In the genomic region with DNA sequence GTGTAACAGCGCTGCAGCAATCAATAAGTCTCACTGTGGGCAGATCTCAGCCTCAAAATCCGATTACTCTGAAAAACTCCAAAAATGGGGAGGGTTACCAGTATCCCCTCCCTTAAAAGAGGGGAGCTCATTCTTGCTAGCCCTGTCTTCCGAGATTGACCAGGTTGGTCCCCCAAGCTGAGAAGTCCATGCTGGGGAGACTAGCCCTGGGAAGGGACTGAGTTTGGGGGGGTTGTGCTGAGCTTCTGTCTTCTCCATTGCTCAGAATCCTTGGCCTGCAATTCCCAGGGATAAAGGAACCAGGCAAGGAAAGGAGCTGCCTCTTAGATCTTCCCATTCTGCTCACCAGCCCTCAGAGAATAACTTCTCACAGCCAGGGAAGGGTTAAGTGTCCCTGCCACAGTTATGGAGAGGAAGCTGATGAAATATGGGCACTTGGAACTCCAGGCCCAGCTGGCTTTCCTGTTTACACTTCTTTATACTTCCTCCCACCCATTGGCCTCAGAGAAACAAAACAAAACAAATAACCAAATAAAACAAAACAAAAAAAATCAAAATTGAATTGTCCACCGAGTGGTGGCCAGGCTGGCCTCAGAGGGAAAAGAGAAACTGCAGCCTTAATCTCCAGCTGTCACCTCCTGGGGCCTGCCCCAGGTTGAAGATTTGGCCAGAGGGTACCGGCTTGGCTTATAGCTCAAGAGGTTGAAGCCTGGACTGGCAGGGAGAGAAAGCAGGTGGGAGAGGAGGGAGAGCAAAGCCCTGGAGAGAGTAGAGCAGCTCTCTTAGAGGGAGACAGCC, we compare ENCODE assay signal across 2 cellular contexts.
A peak's percentile ranks its signal among the peaks of the same experiment; 100 is the strongest.
TF ChIP-seq lines count a peak whose summit lies in the region.

No MANE protein-coding gene starts in this region.

TF ChIP-seq in A549, 52 proteins besides CTCF, POLR2A, EP300 and RAD21:
- TF ChIP-seq, protein P1, sequence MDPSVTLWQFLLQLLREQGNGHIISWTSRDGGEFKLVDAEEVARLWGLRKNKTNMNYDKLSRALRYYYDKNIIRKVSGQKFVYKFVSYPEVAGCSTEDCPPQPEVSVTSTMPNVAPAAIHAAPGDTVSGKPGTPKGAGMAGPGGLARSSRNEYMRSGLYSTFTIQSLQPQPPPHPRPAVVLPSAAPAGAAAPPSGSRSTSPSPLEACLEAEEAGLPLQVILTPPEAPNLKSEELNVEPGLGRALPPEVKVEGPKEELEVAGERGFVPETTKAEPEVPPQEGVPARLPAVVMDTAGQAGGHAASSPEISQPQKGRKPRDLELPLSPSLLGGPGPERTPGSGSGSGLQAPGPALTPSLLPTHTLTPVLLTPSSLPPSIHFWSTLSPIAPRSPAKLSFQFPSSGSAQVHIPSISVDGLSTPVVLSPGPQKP (IDR thresholded peaks at IDR 0.05; ENCODE audit: low read depth, low read length) = no peak
- TF ChIP-seq, protein P2, sequence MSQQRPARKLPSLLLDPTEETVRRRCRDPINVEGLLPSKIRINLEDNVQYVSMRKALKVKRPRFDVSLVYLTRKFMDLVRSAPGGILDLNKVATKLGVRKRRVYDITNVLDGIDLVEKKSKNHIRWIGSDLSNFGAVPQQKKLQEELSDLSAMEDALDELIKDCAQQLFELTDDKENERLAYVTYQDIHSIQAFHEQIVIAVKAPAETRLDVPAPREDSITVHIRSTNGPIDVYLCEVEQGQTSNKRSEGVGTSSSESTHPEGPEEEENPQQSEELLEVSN (IDR thresholded peaks at IDR 0.05; ENCODE audit: borderline replicate concordance, low read depth) = no peak
- TF ChIP-seq ZNF302 (CRISPR knock-in tag; IDR thresholded peaks at IDR 0.05) (no peak), RFX5 (IDR thresholded peaks at IDR 0.05) (no peak), EHMT2 (IDR thresholded peaks at IDR 0.05; ENCODE audit: low read depth) (no peak), HDAC2 (IDR thresholded peaks at IDR 0.05) (no peak), CBX8 (IDR thresholded peaks at IDR 0.05) (no peak), MAFK (IDR thresholded peaks at IDR 0.05; ENCODE audit: partially characterized antibody) (no peak)

TF ChIP-seq in HEK293, 187 proteins besides CTCF, POLR2A, EP300 and RAD21 (continues in another document):
- TF ChIP-seq ZNF654 (tag by site-specific recombination; IDR thresholded peaks at IDR 0.05; ENCODE audit: low read depth) = no peak
- no peak for TF ChIP-seq ZSCAN30 (tag by site-specific recombination; IDR thresholded peaks at IDR 0.05)
- no peak for TF ChIP-seq ZNF184 (tag by site-specific recombination; IDR thresholded peaks at IDR 0.05)
- TF ChIP-seq, protein P3, sequence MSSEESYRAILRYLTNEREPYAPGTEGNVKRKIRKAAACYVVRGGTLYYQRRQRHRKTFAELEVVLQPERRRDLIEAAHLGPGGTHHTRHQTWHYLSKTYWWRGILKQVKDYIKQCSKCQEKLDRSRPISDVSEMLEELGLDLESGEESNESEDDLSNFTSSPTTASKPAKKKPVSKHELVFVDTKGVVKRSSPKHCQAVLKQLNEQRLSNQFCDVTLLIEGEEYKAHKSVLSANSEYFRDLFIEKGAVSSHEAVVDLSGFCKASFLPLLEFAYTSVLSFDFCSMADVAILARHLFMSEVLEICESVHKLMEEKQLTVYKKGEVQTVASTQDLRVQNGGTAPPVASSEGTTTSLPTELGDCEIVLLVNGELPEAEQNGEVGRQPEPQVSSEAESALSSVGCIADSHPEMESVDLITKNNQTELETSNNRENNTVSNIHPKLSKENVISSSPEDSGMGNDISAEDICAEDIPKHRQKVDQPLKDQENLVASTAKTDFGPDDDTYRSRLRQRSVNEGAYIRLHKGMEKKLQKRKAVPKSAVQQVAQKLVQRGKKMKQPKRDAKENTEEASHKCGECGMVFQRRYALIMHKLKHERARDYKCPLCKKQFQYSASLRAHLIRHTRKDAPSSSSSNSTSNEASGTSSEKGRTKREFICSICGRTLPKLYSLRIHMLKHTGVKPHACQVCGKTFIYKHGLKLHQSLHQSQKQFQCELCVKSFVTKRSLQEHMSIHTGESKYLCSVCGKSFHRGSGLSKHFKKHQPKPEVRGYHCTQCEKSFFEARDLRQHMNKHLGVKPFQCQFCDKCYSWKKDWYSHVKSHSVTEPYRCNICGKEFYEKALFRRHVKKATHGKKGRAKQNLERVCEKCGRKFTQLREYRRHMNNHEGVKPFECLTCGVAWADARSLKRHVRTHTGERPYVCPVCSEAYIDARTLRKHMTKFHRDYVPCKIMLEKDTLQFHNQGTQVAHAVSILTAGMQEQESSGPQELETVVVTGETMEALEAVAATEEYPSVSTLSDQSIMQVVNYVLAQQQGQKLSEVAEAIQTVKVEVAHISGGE (tag by site-specific recombination; conservative IDR thresholded peaks at IDR 0.05; ENCODE audit: low read depth) = peak; percentile 52
- TF ChIP-seq BCL11B (tag by site-specific recombination; IDR thresholded peaks at IDR 0.05; ENCODE audit: low read depth) = no peak
- TF ChIP-seq ZNF146 (tag by site-specific recombination; IDR thresholded peaks at IDR 0.05) = no peak
- no peak for TF ChIP-seq ZNF416 (tag by site-specific recombination; IDR thresholded peaks at IDR 0.05)
- no peak for TF ChIP-seq ZNF658 (tag by site-specific recombination; IDR thresholded peaks at IDR 0.05)
- no peak for TF ChIP-seq ZNF174 (tag by site-specific recombination; IDR thresholded peaks at IDR 0.05)
- TF ChIP-seq ZNF707 (tag by site-specific recombination; IDR thresholded peaks at IDR 0.05) = no peak
- TF ChIP-seq, protein P4, sequence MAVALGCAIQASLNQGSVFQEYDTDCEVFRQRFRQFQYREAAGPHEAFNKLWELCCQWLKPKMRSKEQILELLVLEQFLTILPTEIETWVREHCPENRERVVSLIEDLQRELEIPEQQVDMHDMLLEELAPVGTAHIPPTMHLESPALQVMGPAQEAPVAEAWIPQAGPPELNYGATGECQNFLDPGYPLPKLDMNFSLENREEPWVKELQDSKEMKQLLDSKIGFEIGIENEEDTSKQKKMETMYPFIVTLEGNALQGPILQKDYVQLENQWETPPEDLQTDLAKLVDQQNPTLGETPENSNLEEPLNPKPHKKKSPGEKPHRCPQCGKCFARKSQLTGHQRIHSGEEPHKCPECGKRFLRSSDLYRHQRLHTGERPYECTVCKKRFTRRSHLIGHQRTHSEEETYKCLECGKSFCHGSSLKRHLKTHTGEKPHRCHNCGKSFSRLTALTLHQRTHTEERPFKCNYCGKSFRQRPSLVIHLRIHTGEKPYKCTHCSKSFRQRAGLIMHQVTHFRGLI (tag by site-specific recombination; IDR thresholded peaks at IDR 0.05) = no peak
- TF ChIP-seq, protein P5, sequence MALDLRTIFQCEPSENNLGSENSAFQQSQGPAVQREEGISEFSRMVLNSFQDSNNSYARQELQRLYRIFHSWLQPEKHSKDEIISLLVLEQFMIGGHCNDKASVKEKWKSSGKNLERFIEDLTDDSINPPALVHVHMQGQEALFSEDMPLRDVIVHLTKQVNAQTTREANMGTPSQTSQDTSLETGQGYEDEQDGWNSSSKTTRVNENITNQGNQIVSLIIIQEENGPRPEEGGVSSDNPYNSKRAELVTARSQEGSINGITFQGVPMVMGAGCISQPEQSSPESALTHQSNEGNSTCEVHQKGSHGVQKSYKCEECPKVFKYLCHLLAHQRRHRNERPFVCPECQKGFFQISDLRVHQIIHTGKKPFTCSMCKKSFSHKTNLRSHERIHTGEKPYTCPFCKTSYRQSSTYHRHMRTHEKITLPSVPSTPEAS (tag by site-specific recombination; IDR thresholded peaks at IDR 0.05) = no peak; the same call in 1 of the 2 replicates
- TF ChIP-seq ZNF664 (tag by site-specific recombination; IDR thresholded peaks at IDR 0.05) = 0 out of 2 replicates have a peak, but pooled peaks have one; percentile 4
- no peak for TF ChIP-seq ZNF677 (tag by site-specific recombination; IDR thresholded peaks at IDR 0.05)
- TF ChIP-seq, protein P6, sequence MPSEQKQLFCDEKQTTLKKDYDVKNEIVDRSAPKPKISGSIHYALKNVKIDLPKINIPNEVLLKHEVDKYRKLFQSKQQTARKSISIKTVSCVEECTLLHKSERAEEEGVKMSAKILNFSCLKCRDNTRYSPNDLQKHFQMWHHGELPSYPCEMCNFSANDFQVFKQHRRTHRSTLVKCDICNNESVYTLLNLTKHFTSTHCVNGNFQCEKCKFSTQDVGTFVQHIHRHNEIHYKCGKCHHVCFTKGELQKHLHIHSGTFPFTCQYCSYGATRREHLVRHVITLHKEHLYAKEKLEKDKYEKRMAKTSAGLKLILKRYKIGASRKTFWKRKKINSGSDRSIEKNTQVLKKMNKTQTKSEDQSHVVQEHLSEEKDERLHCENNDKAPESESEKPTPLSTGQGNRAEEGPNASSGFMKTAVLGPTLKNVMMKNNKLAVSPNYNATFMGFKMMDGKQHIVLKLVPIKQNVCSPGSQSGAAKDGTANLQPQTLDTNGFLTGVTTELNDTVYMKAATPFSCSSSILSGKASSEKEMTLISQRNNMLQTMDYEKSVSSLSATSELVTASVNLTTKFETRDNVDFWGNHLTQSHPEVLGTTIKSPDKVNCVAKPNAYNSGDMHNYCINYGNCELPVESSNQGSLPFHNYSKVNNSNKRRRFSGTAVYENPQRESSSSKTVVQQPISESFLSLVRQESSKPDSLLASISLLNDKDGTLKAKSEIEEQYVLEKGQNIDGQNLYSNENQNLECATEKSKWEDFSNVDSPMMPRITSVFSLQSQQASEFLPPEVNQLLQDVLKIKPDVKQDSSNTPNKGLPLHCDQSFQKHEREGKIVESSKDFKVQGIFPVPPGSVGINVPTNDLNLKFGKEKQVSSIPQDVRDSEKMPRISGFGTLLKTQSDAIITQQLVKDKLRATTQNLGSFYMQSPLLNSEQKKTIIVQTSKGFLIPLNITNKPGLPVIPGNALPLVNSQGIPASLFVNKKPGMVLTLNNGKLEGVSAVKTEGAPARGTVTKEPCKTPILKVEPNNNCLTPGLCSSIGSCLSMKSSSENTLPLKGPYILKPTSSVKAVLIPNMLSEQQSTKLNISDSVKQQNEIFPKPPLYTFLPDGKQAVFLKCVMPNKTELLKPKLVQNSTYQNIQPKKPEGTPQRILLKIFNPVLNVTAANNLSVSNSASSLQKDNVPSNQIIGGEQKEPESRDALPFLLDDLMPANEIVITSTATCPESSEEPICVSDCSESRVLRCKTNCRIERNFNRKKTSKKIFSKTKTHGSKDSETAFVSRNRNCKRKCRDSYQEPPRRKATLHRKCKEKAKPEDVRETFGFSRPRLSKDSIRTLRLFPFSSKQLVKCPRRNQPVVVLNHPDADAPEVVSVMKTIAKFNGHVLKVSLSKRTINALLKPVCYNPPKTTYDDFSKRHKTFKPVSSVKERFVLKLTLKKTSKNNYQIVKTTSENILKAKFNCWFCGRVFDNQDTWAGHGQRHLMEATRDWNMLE (tag by site-specific recombination; conservative IDR thresholded peaks at IDR 0.05; ENCODE audit: low read depth) = no peak
- no peak for TF ChIP-seq GLI4 (tag by site-specific recombination; IDR thresholded peaks at IDR 0.05)
- TF ChIP-seq PRDM1 (tag by site-specific recombination; IDR thresholded peaks at IDR 0.05) = peak; percentile 97
- TF ChIP-seq ZFHX2 (tag by site-specific recombination; conservative IDR thresholded peaks at IDR 0.05) = peak; percentile 51
- no peak for TF ChIP-seq ZNF571 (tag by site-specific recombination; IDR thresholded peaks at IDR 0.05)
- TF ChIP-seq, protein P7, sequence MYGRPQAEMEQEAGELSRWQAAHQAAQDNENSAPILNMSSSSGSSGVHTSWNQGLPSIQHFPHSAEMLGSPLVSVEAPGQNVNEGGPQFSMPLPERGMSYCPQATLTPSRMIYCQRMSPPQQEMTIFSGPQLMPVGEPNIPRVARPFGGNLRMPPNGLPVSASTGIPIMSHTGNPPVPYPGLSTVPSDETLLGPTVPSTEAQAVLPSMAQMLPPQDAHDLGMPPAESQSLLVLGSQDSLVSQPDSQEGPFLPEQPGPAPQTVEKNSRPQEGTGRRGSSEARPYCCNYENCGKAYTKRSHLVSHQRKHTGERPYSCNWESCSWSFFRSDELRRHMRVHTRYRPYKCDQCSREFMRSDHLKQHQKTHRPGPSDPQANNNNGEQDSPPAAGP (tag by site-specific recombination; IDR thresholded peaks at IDR 0.05) = no peak
- TF ChIP-seq ZEB2 (tag by site-specific recombination; IDR thresholded peaks at IDR 0.05) = peak; percentile 88
- TF ChIP-seq, protein P8, sequence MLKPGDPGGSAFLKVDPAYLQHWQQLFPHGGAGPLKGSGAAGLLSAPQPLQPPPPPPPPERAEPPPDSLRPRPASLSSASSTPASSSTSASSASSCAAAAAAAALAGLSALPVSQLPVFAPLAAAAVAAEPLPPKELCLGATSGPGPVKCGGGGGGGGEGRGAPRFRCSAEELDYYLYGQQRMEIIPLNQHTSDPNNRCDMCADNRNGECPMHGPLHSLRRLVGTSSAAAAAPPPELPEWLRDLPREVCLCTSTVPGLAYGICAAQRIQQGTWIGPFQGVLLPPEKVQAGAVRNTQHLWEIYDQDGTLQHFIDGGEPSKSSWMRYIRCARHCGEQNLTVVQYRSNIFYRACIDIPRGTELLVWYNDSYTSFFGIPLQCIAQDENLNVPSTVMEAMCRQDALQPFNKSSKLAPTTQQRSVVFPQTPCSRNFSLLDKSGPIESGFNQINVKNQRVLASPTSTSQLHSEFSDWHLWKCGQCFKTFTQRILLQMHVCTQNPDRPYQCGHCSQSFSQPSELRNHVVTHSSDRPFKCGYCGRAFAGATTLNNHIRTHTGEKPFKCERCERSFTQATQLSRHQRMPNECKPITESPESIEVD (tag by site-specific recombination; IDR thresholded peaks at IDR 0.05) = peak; percentile 83
- no peak for TF ChIP-seq ZNF473 (tag by site-specific recombination; IDR thresholded peaks at IDR 0.05)
- TF ChIP-seq ZNF274 (IDR thresholded peaks at IDR 0.05; ENCODE audit: low read length) = no peak
- no peak for TF ChIP-seq ZNF274 (tag by site-specific recombination; IDR thresholded peaks at IDR 0.05; ENCODE audit: borderline replicate concordance)
- no peak for TF ChIP-seq ZBTB1 (tag by site-specific recombination; IDR thresholded peaks at IDR 0.05)
- TF ChIP-seq ZNF777 (tag by site-specific recombination; IDR thresholded peaks at IDR 0.05; ENCODE audit: borderline replicate concordance) = no peak
- TF ChIP-seq, protein P9, sequence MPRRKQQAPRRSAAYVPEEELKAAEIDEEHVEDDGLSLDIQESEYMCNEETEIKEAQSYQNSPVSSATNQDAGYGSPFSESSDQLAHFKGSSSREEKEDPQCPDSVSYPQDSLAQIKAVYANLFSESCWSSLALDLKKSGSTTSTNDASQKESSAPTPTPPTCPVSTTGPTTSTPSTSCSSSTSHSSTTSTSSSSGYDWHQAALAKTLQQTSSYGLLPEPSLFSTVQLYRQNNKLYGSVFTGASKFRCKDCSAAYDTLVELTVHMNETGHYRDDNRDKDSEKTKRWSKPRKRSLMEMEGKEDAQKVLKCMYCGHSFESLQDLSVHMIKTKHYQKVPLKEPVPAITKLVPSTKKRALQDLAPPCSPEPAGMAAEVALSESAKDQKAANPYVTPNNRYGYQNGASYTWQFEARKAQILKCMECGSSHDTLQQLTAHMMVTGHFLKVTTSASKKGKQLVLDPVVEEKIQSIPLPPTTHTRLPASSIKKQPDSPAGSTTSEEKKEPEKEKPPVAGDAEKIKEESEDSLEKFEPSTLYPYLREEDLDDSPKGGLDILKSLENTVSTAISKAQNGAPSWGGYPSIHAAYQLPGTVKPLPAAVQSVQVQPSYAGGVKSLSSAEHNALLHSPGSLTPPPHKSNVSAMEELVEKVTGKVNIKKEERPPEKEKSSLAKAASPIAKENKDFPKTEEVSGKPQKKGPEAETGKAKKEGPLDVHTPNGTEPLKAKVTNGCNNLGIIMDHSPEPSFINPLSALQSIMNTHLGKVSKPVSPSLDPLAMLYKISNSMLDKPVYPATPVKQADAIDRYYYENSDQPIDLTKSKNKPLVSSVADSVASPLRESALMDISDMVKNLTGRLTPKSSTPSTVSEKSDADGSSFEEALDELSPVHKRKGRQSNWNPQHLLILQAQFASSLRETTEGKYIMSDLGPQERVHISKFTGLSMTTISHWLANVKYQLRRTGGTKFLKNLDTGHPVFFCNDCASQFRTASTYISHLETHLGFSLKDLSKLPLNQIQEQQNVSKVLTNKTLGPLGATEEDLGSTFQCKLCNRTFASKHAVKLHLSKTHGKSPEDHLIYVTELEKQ (tag by site-specific recombination; IDR thresholded peaks at IDR 0.05; ENCODE audit: borderline replicate concordance) = 0 out of 2 replicates have a peak, but pooled peaks have one; percentile 45
- peak; percentile 67 for TF ChIP-seq ZNF843 (tag by site-specific recombination; IDR thresholded peaks at IDR 0.05)
- TF ChIP-seq FEZF1 (tag by site-specific recombination; IDR thresholded peaks at IDR 0.05) = peak; percentile 58; the same call in 1 of the 2 replicates
- no peak for TF ChIP-seq MEIS1 (CRISPR knock-in tag; IDR thresholded peaks at IDR 0.05; ENCODE audit: borderline replicate concordance)
